Comparison of ENCODE assay signal across 13 cellular contexts in the genomic region with DNA sequence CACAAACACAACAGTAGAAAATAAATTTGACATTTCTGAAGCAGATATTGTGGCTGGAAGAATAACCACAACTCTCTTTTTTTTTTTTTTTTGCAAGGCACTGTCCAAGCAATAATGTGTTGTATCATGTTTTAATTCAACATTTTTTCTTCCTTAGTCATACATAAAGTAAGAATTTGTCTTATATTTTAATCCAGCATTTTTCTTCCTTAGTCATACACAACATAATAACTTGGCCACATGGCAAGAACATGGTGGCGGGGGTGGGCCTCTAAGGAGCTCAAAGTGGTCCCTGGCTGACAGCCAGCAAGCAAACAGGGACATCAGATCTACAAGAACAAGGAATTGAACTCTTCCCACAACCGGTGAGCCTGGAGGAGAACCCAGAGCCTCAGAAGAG. TPM values are rescaled to one million over a fixed set of nuclear protein-coding genes. Genes with fewer than 3 reads are reported as not detected.
DNase-seq lines count a peak whose midpoint lies in the region; ATAC-seq, FAIRE-seq and TF ChIP-seq lines count a peak whose summit lies in the region.
"Had no signal": no experiment of that assay in that cellular context is flagged by ENCODE, and none has a peak within 500 bp of the region (broad histone marks: within the 10 kb centered on the region; RNA-seq: fewer than 3 reads in every experiment).

No MANE protein-coding gene starts in this region.

- no peaks in the 10 kb centered on the region for H3K9me3 ChIP-seq in K562 (replicated peaks; ENCODE audit: control insufficient read depth, insufficient read depth, low read depth, low read length)
- no peaks in the 10 kb centered on the region for H3K9me3 ChIP-seq in adrenal gland (replicated peaks in 1 of 3)

- H3K27ac Mint-ChIP-seq in glutamatergic neuron (ENCODE audit: unreplicated experiment) = peak overlapping the region; percentile 45
- H3K27ac Mint-ChIP-seq: WTC11 had no signal

- H3K4me2 ChIP-seq in K562 (ENCODE audit: insufficient read depth, low read length) = no peak overlapping the region

- peak; percentile 71 for DNase-seq in AG08395 (ENCODE audit: low spot score)
- DNase-seq in HS-5 (ENCODE audit: low read depth) = peak; percentile 41
- peak in 3 of 4 experiments; percentile 8 to 17 (median 15) for DNase-seq in K562 (ENCODE audit: extremely low read depth in 1 of 4, low spot score in 3 of 4)
- no peak for DNase-seq in glutamatergic neuron
- DNase-seq in COLO829 (ENCODE audit: low spot score) = no peak
- DNase-seq in adrenal gland = no peak
- no peak for DNase-seq in NCI-H446 (lab: John Stamatoyannopoulos, UW)
- DNase-seq: activated CD8-positive, alpha-beta memory T cell treated with anti-CD3 and anti-CD28 coated beads, Interleukin-2, amount 50 U/mL, for 4 hours; NCI-H1048; NCI-H526 treated with DMSO at 0.1 percent for 48 hours; SIG-M5 had no signal

- H3K27me3 ChIP-seq in K562 (ENCODE audit: control insufficient read depth in 2 of 2, insufficient read depth in 2 of 2, low read length in 2 of 2) = no peaks in the 10 kb centered on the region
- no peaks in the 10 kb centered on the region for H3K27me3 ChIP-seq in adrenal gland

- TF ChIP-seq EP300 in K562 (IDR thresholded peaks at IDR 0.05; ENCODE audit: low read length) = no peak

- CTCF ChIA-PET in K562 (lab: Yijun Ruan, JAX; ENCODE audit: low intra/inter-chr PET ratio) = no interaction called here

- intact Hi-C loops in K562 (cut with micrococcal nuclease) (no loop called here), adrenal gland (cut with DNase I) (no loop called here)

- H3K4me1 Mint-ChIP-seq in glutamatergic neuron (ENCODE audit: low read depth, unreplicated experiment) = peaks cover 1% of the 10 kb centered on the region

- FAIRE-seq in K562 (lab: Jason Lieb, UNC) = no peak

- peaks cover 61% of the 10 kb centered on the region for H3K79me2 ChIP-seq in K562 (ENCODE audit: control insufficient read depth, insufficient read depth, low read length)

- peaks cover 1% of the 10 kb centered on the region for H3K9me3 Mint-ChIP-seq in glutamatergic neuron (ENCODE audit: unreplicated experiment)
- H3K9me3 Mint-ChIP-seq: WTC11 had no signal

- no peak for TF ChIP-seq CTCF in K562 (IDR thresholded peaks at IDR 0.05 in 2 of 3, conservative IDR thresholded peaks at IDR 0.05 in 1 of 3; ENCODE audit: insufficient read depth in 2 of 3, low read depth in 1 of 3, low read length in 3 of 3)
- no peak for TF ChIP-seq CTCF in glutamatergic neuron (IDR thresholded peaks at IDR 0.05; ENCODE audit: partially characterized antibody, unreplicated experiment)
- no peak for TF ChIP-seq CTCF in adrenal gland (IDR thresholded peaks at IDR 0.05)

- H3K27ac ChIP-seq in K562 (ENCODE audit: extremely low read depth, low read depth, low read length) = no peak overlapping the region
- H3K27ac ChIP-seq in adrenal gland = no peak overlapping the region

- ATAC-seq in K562 = peak; percentile 41; the same call in 2 of the 3 replicates
- no peak for ATAC-seq in HG03139 (IDR thresholded peaks at IDR 0.05; ENCODE audit: unreplicated experiment)
- ATAC-seq: WTC11 had no signal

- H2AFZ ChIP-seq in K562 (ENCODE audit: low read depth, low read length) = no peak overlapping the region

- TF ChIP-seq RAD21 in K562 (CRISPR knock-in tag; conservative IDR thresholded peaks at IDR 0.05 in 1 of 2, IDR thresholded peaks at IDR 0.05 in 1 of 2) = no peak

- TF ChIP-seq POLR2A in K562 (conservative IDR thresholded peaks at IDR 0.05) = no peak
- TF ChIP-seq POLR2A in adrenal gland (IDR thresholded peaks at IDR 0.05) = no peak

- H3K4me3 Mint-ChIP-seq in glutamatergic neuron (ENCODE audit: unreplicated experiment) = no peak overlapping the region
- H3K4me3 Mint-ChIP-seq: WTC11 had no signal

- no peaks in the 10 kb centered on the region for H4K20me1 ChIP-seq in K562 (replicated peaks; ENCODE audit: control insufficient read depth, insufficient read depth, low read length)

- peak overlapping the region in 1 of 2 experiments; percentile 72; a peak in 1 of 4 replicates for H3K9ac ChIP-seq in K562 (ENCODE audit: insufficient read depth in 1 of 2, low read depth in 2 of 2, low read length in 2 of 2)

- no peaks in the 10 kb centered on the region for H3K9me1 ChIP-seq in K562 (ENCODE audit: control insufficient read depth, insufficient read depth, low read length)

- BruUV-seq in K562 (replicated peaks; lab: Mats Ljungman, UMichigan) = no TSS peak

- H3K36me3 Mint-ChIP-seq in glutamatergic neuron (ENCODE audit: unreplicated experiment) = peaks cover 3% of the 10 kb centered on the region
- H3K36me3 Mint-ChIP-seq: WTC11 had no signal

- H3K27me3 Mint-ChIP-seq in glutamatergic neuron (ENCODE audit: unreplicated experiment) = peaks cover 1% of the 10 kb centered on the region

- H3K36me3 ChIP-seq in K562 (ENCODE audit: control insufficient read depth, insufficient read depth, low read length) (no peaks in the 10 kb centered on the region), adrenal gland (replicated peaks in 1 of 2) (no peaks in the 10 kb centered on the region)

- WGBS in K562 (ENCODE audit: insufficient coverage, low coverage, missing lambda C conversion rate) = 38% methylated on average over 2 of the region's 2 CpGs
- 87 to 98% (median 95%) methylated on average over 2 of the region's 2 CpGs for WGBS in adrenal gland, 4 donors

- POLR2A ChIA-PET in K562 (lab: Yijun Ruan, JAX) = interaction anchor here (0.7 to 1.7 kb wide), 3 partner anchors 9 to 127 kb away, joined by 3 to 4 read pairs (median 3); no protein-coding TSS in a partner anchor

- H3K4me3 ChIP-seq in K562 = no peak overlapping the region
- no peak overlapping the region for H3K4me3 ChIP-seq in adrenal gland

- H3K4me1 ChIP-seq in K562 (replicated peaks in 1 of 2; ENCODE audit: control insufficient read depth in 2 of 2, insufficient read depth in 2 of 2, low read length in 2 of 2) (peaks cover 6 to 7% of the 10 kb centered on the region in 2 experiments; a peak in 2 of 5 replicates), adrenal gland (replicated peaks in 1 of 2) (no peaks in the 10 kb centered on the region)

- in situ Hi-C loops in K562 (cut with MboI) = no loop called here

TF ChIP-seq in K562, 482 proteins besides CTCF, POLR2A, EP300 and RAD21:
- TF ChIP-seq, protein P1, sequence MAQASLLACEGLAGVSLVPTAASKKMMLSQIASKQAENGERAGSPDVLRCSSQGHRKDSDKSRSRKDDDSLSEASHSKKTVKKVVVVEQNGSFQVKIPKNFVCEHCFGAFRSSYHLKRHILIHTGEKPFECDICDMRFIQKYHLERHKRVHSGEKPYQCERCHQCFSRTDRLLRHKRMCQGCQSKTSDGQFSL (CRISPR knock-in tag; IDR thresholded peaks at IDR 0.05) = no peak
- TF ChIP-seq, protein P1 (tag; IDR thresholded peaks at IDR 0.05) = no peak
- peak; percentile 42 for TF ChIP-seq NFIC (IDR thresholded peaks at IDR 0.05)

RNA-seq across cellular contexts. Expression of a gene that starts 20.2 kb away (rescaled TPM):
- total RNA-seq in K562 (2011; cell fraction: chromatin; rRNA removed; ENCODE audit: low replicate concordance) = 29.9 and 116 TPM in 2 replicates
- 13.0 and 18.2 TPM in 2 replicates for total RNA-seq in K562 (2011; cell fraction: nucleolus; rRNA removed)
- total RNA-seq in K562 (2011; cell fraction: nucleoplasm; rRNA removed) = 39.8 and 74.2 TPM in 2 replicates
- total RNA-seq in K562 (2014; rRNA removed) = 19.6 and 26.4 TPM in 2 replicates
- total RNA-seq in K562 (2014; rRNA removed; fragmentation: Illumina TruSeq; extraction: Trizol) = 44.2 and 54.8 TPM in 2 replicates
- total RNA-seq in K562 (2015; rRNA removed; fragmentation: Illumina TruSeq; extraction: Trizol) = 39.9 TPM in 2 replicates
- total RNA-seq in K562 (2021) = 19.4 and 19.9 TPM in 2 replicates
- polyA plus RNA-seq in K562 (2011; rRNA removed) = 12.0 and 16.4 TPM in 2 replicates
- polyA plus RNA-seq in K562 (2011; cell fraction: cytosol; rRNA removed) = 2.0 and 5.6 TPM in 2 replicates
- 29.6 and 42.8 TPM in 2 replicates for polyA plus RNA-seq in K562 (2011; cell fraction: nucleus; rRNA removed)
- 12.5 and 13.1 TPM in 2 replicates for polyA plus RNA-seq in K562 (2012)
- polyA plus RNA-seq in K562 (2014; fragmentation: Illumina TruSeq; extraction: Trizol) = 13.1 and 14.3 TPM in 2 replicates
- polyA plus RNA-seq in K562 (2014; fragmentation: Nextera tagmentation; extraction: Ambion mirVana) = 1 to 10 TPM; 6.8 to 9.1 TPM
- polyA plus RNA-seq in K562 (2014; rRNA removed) = 11.8 and 12.4 TPM in 2 replicates
- 95.7 and 99.2 TPM in 2 replicates for polyA minus RNA-seq in K562 (2011; rRNA and poly(A)+ RNA removed)
- polyA minus RNA-seq in K562 (2011; cell fraction: cytosol; rRNA and poly(A)+ RNA removed) = 10.4 and 10.5 TPM in 2 replicates
- polyA minus RNA-seq in K562 (2011; cell fraction: nucleus; rRNA and poly(A)+ RNA removed) = 37.0 and 64.0 TPM in 2 replicates
- 57.5 TPM for total RNA-seq in glutamatergic neuron (ENCODE audit: unreplicated experiment)
- 10 to 100 TPM; 23.6 to 46.1 (median 31.5) TPM for total RNA-seq in adrenal gland
- polyA plus RNA-seq in adrenal gland = 10 to 100 TPM; 17.6 to 27.0 (median 19.1) TPM

Comparison
In these comparisons a context has a peak if more than half of its experiments do, and no peak if none do; other contexts are left out.
1. DNase-seq: peak in AG08395 (single experiment), HS-5 (single experiment) and K562 (3 of 4); none in glutamatergic neuron (single experiment), COLO829 (single experiment), adrenal gland (0 of 7) and NCI-H446 (0 of 2).